In genomic region chr12:15699886-15700285, GRCh38 we compare ENCODE assay signal across 12 cellular contexts.
DNase-seq lines count a peak whose midpoint lies in the region; ATAC-seq, FAIRE-seq and TF ChIP-seq lines count a peak whose summit lies in the region.
"Had no signal": no experiment of that assay in that cellular context is flagged by ENCODE, and none has a peak within 500 bp of the region (broad histone marks: within the 10 kb centered on the region; RNA-seq: fewer than 3 reads in every experiment).

No MANE protein-coding gene starts in this region.

- H3K18ac ChIP-seq in mesenchymal stem cell (ENCODE audit: low read depth in 1 of 2, low read length in 2 of 2): peak overlapping the region; percentile 65 to 71

- H3K9ac ChIP-seq in liver (ENCODE audit: low read depth in 1 of 2, low read length in 2 of 2): no peak overlapping the region
- H3K9ac ChIP-seq in HepG2 (ENCODE audit: insufficient read depth, low read depth, low read length): no peak overlapping the region
- peak overlapping the region; percentile 15 for H3K9ac ChIP-seq in astrocyte (ENCODE audit: low read length)
- H3K9ac ChIP-seq in mesenchymal stem cell (ENCODE audit: low read length): peak overlapping the region; percentile 79
- H3K9ac ChIP-seq: BLaER1 had no signal

- TF ChIP-seq POLR2A in HepG2 (IDR thresholded peaks at IDR 0.05; ENCODE audit: insufficient read depth in 1 of 2, low read depth in 2 of 2, low read length in 2 of 2) (no peak), uterus (IDR thresholded peaks at IDR 0.05) (no peak)

- H3K27ac ChIP-seq in liver (ENCODE audit: low read depth in 1 of 2, low read length in 2 of 2) (peak overlapping the region; percentile 42 to 49), HepG2 (ENCODE audit: extremely low read length, insufficient read depth, low read length) (no peak overlapping the region), astrocyte (ENCODE audit: low read depth, low read length) (peak overlapping the region; percentile 71), mesenchymal stem cell (ENCODE audit: low read length, poor library complexity, severe bottlenecking) (peak overlapping the region; percentile 77), uterus (peak overlapping the region; percentile 82 to 95)
- H3K27ac ChIP-seq: BLaER1 had no signal

- no peak for FAIRE-seq in HepG2 (lab: Jason Lieb, UNC)
- no peak for FAIRE-seq in astrocyte (lab: Jason Lieb, UNC)
- FAIRE-seq: TTC549 had no signal

- peaks cover 45% of the 10 kb centered on the region for H3K4me1 Mint-ChIP-seq in astrocyte (ENCODE audit: low read depth, unreplicated experiment)

- peaks cover 44% of the 10 kb centered on the region for H3K79me2 ChIP-seq in HepG2 (ENCODE audit: insufficient read depth, low read length)
- peaks cover 70% of the 10 kb centered on the region for H3K79me2 ChIP-seq in astrocyte (ENCODE audit: insufficient read depth, low read length)

- H3K4ac ChIP-seq in mesenchymal stem cell (ENCODE audit: low read depth in 1 of 2, low read length in 2 of 2): peak overlapping the region; percentile 66 to 95

- H3K36me3 ChIP-seq in liver (ENCODE audit: control insufficient read depth in 4 of 4, insufficient read depth in 3 of 4, low read depth in 1 of 4, low read length in 3 of 4) (no peaks in the 10 kb centered on the region), HepG2 (replicated peaks in 1 of 2; ENCODE audit: control insufficient read depth in 1 of 2, insufficient read depth in 2 of 2, low read length in 2 of 2) (no peaks in the 10 kb centered on the region), astrocyte (ENCODE audit: insufficient read depth, low read length) (no peaks in the 10 kb centered on the region), mesenchymal stem cell (ENCODE audit: control insufficient read depth in 1 of 2, insufficient read depth in 2 of 2, low read depth in 1 of 2, low read length in 2 of 2) (no peaks in the 10 kb centered on the region), uterus (no peaks in the 10 kb centered on the region)
- H3K36me3 ChIP-seq: BLaER1 had no signal

- no peak overlapping the region for H2BK15ac ChIP-seq in mesenchymal stem cell (ENCODE audit: low read depth, poor library complexity, severe bottlenecking)

- peak overlapping the region; percentile 41 for H4K8ac ChIP-seq in mesenchymal stem cell (ENCODE audit: low read length)

- peaks cover 3% of the 10 kb centered on the region for H3K79me1 ChIP-seq in mesenchymal stem cell (replicated peaks; ENCODE audit: low read length, poor library complexity, severe bottlenecking)

- no peak for DNase-seq in HepG2 (ENCODE audit: low spot score)
- DNase-seq in astrocyte (ENCODE audit: low read depth): no peak
- no peak for DNase-seq in mesenchymal stem cell
- no peak for DNase-seq in uterus
- DNase-seq in NCI-H187 treated with DMSO at 0.1 percent for 48 hours (lab: John Stamatoyannopoulos, UW): no peak
- no peak for DNase-seq in iPS-NIHi7 (ENCODE audit: extremely low spot score)
- DNase-seq in NCI-H2171 (lab: John Stamatoyannopoulos, UW): no peak
- DNase-seq: activated gamma-delta T cell treated with Interleukin-2 at 50 U/mL for 16 hours; effector memory CD8-positive, alpha-beta T cell had no signal

- ATAC-seq in HepG2: no peak
- ATAC-seq: effector memory CD8-positive, alpha-beta T cell had no signal

- H3K36me3 Mint-ChIP-seq in astrocyte (ENCODE audit: low read depth, unreplicated experiment): no peaks in the 10 kb centered on the region

- H2BK120ac ChIP-seq in mesenchymal stem cell (ENCODE audit: low read depth, low read length): no peak overlapping the region

- peak overlapping the region; percentile 48 for H2BK5ac ChIP-seq in mesenchymal stem cell (ENCODE audit: low read depth, low read length, poor library complexity, severe bottlenecking)

- H3K27me3 Mint-ChIP-seq in astrocyte (ENCODE audit: low read depth, unreplicated experiment): no peaks in the 10 kb centered on the region
- H3K27me3 Mint-ChIP-seq: effector memory CD8-positive, alpha-beta T cell had no signal

- H3K9me3 ChIP-seq in liver (ENCODE audit: control insufficient read depth in 4 of 4, low read length in 3 of 4) (no peaks in the 10 kb centered on the region), HepG2 (ENCODE audit: low read length) (no peaks in the 10 kb centered on the region), astrocyte (ENCODE audit: insufficient read depth, low read depth, low read length) (no peaks in the 10 kb centered on the region), mesenchymal stem cell (ENCODE audit: control insufficient read depth, low read length) (no peaks in the 10 kb centered on the region), uterus (no peaks in the 10 kb centered on the region)
- H3K9me3 ChIP-seq: BLaER1 had no signal

- BruUV-seq in HepG2 (replicated peaks; lab: Mats Ljungman, UMichigan): no TSS peak

- peak overlapping the region; percentile 68 for H2AK5ac ChIP-seq in mesenchymal stem cell (ENCODE audit: low read length, severe bottlenecking)

- POLR2A ChIA-PET in HepG2 (lab: Yijun Ruan, JAX): no interaction called here

- WGBS in liver: 90% methylated on average over 8 of the region's 8 CpGs
- WGBS in HepG2 (ENCODE audit: low lambda C conversion rate): 96% methylated on average over 8 of the region's 8 CpGs
- WGBS in mesenchymal stem cell: 64% methylated on average over 6 of the region's 8 CpGs

- H3K4me3 ChIP-seq in liver (ENCODE audit: low read depth in 1 of 3, low read length in 3 of 3) (no peak overlapping the region), HepG2 (replicated peaks in 1 of 3; ENCODE audit: insufficient read depth in 1 of 3, low read depth in 2 of 3, low read length in 3 of 3) (no peak overlapping the region), astrocyte (ENCODE audit: insufficient read depth, low read depth, low read length) (no peak overlapping the region), mesenchymal stem cell (ENCODE audit: insufficient read depth in 1 of 2, low read depth in 1 of 2, low read length in 2 of 2) (no peak overlapping the region), uterus (no peak overlapping the region)
- H3K4me3 ChIP-seq: BLaER1 had no signal

- no peak for TF ChIP-seq RAD21 in liver (IDR thresholded peaks at IDR 0.05)
- TF ChIP-seq RAD21 in HepG2 (CRISPR knock-in tag; IDR thresholded peaks at IDR 0.05): no peak

- H3K27ac Mint-ChIP-seq in astrocyte (ENCODE audit: unreplicated experiment): peak overlapping the region; percentile 86
- H3K27ac Mint-ChIP-seq: effector memory CD8-positive, alpha-beta T cell had no signal

- H3K4me2 ChIP-seq in HepG2 (ENCODE audit: low read depth, low read length) (no peak overlapping the region), astrocyte (ENCODE audit: low read length) (peak overlapping the region; percentile 65), mesenchymal stem cell (ENCODE audit: low read length, poor library complexity, severe bottlenecking) (no peak overlapping the region)

- H3K27me3 ChIP-seq in liver (ENCODE audit: control insufficient read depth in 4 of 4, insufficient read depth in 4 of 4, low read length in 3 of 4): no peaks in the 10 kb centered on the region
- no peaks in the 10 kb centered on the region for H3K27me3 ChIP-seq in HepG2 (ENCODE audit: control insufficient read depth in 1 of 2, insufficient read depth in 2 of 2, low read length in 2 of 2)
- no peaks in the 10 kb centered on the region for H3K27me3 ChIP-seq in astrocyte (ENCODE audit: insufficient read depth, low read length)
- no peaks in the 10 kb centered on the region for H3K27me3 ChIP-seq in mesenchymal stem cell (ENCODE audit: control insufficient read depth in 1 of 2, insufficient read depth in 1 of 2, low read length in 2 of 2)
- H3K27me3 ChIP-seq in uterus: no peaks in the 10 kb centered on the region
- H3K27me3 ChIP-seq: BLaER1 had no signal

- no peak overlapping the region for H3K4me3 Mint-ChIP-seq in astrocyte (ENCODE audit: unreplicated experiment)
- H3K4me3 Mint-ChIP-seq: effector memory CD8-positive, alpha-beta T cell had no signal

- peaks cover 0 to 2% (median 0%) of the 10 kb centered on the region in 4 donors for H3K4me1 ChIP-seq in liver (ENCODE audit: control insufficient read depth in 4 of 4, insufficient read depth in 4 of 4, low read length in 3 of 4)
- peaks cover 17% of the 10 kb centered on the region for H3K4me1 ChIP-seq in HepG2 (ENCODE audit: insufficient read depth, low read length)
- peaks cover 40% of the 10 kb centered on the region for H3K4me1 ChIP-seq in astrocyte (ENCODE audit: insufficient read depth, low read length)
- H3K4me1 ChIP-seq in mesenchymal stem cell (ENCODE audit: control insufficient read depth, insufficient read depth, low read depth, low read length): peaks cover 7% of the 10 kb centered on the region
- peaks cover 11 to 17% of the 10 kb centered on the region in 2 donors for H3K4me1 ChIP-seq in uterus

- H3K9me3 Mint-ChIP-seq in astrocyte (ENCODE audit: unreplicated experiment): no peaks in the 10 kb centered on the region

- CTCF ChIA-PET in HepG2 (lab: Yijun Ruan, JAX; ENCODE audit: low intra/inter-chr PET ratio, low total read pairs): no interaction called here

- intact Hi-C loops in HepG2 (cut with micrococcal nuclease; ENCODE audit: unreplicated experiment) (no loop called here), uterus (cut with DNase I; ENCODE audit: low total_unique reads) (no loop called here)

- H3K23ac ChIP-seq in mesenchymal stem cell (ENCODE audit: low read length in 2 of 2): no peak overlapping the region

- H4K91ac ChIP-seq in mesenchymal stem cell (ENCODE audit: low read length): peak overlapping the region; percentile 97

- no peak for TF ChIP-seq CTCF in liver (IDR thresholded peaks at IDR 0.05; ENCODE audit: low read depth, low read length, missing input control)
- no peak for TF ChIP-seq CTCF in HepG2 (CRISPR knock-in tag; IDR thresholded peaks at IDR 0.05)
- no peak for TF ChIP-seq CTCF in astrocyte (IDR thresholded peaks at IDR 0.05; ENCODE audit: insufficient read depth, low read depth, low read length)
- TF ChIP-seq CTCF in uterus (IDR thresholded peaks at IDR 0.05): no peak

- H2AFZ ChIP-seq in HepG2 (ENCODE audit: low read length): no peak overlapping the region
- no peak overlapping the region for H2AFZ ChIP-seq in astrocyte (ENCODE audit: low read depth, low read length)
- H2AFZ ChIP-seq in mesenchymal stem cell (ENCODE audit: low read depth, low read length): no peak overlapping the region

- H4K20me1 ChIP-seq in HepG2 (ENCODE audit: insufficient read depth, low read length) (no peaks in the 10 kb centered on the region), astrocyte (ENCODE audit: insufficient read depth, low read length) (no peaks in the 10 kb centered on the region)
- H4K20me1 ChIP-seq: BLaER1 had no signal

- H3K14ac ChIP-seq in mesenchymal stem cell (ENCODE audit: low read length in 2 of 2): peak overlapping the region in 1 of 2 experiments; percentile 75

- TF ChIP-seq EP300 in HepG2 (IDR thresholded peaks at IDR 0.05; ENCODE audit: low read depth in 2 of 2, low read length in 2 of 2): no peak
- TF ChIP-seq EP300 in HepG2 (CRISPR knock-in tag; IDR thresholded peaks at IDR 0.05; ENCODE audit: borderline replicate concordance): no peak

- peak overlapping the region in 1 of 2 experiments; percentile 94 for H2BK12ac ChIP-seq in mesenchymal stem cell (ENCODE audit: low read length in 2 of 2)

- in situ Hi-C loops in HepG2 (cut with HindIII; ENCODE audit: extremely low pct_ligation_motif_present, low pct_unique_long_range_greater_than_20kb): no loop called here

TF ChIP-seq in liver, 16 proteins besides CTCF, POLR2A, EP300 and RAD21 (continues in another document):
- no peak for TF ChIP-seq GABPA (IDR thresholded peaks at IDR 0.05 in 1 of 2, conservative IDR thresholded peaks at IDR 0.05 in 1 of 2)

TF ChIP-seq in HepG2, 621 proteins besides CTCF, POLR2A, EP300 and RAD21 (continues in another document):
- no peak for TF ChIP-seq ZNF225 (CRISPR knock-in tag; IDR thresholded peaks at IDR 0.05)

Comparison
In these comparisons a context has a peak if more than half of its experiments do, and no peak if none do; other contexts are left out.
1. H3K9ac ChIP-seq: peak in astrocyte (single experiment) and mesenchymal stem cell (single experiment); none in liver (0 of 2) and HepG2 (single experiment).